Comparison of ENCODE assay signal across 25 cellular contexts in genomic region chr2:17068016-17068415, GRCh38.
"Had no signal": no experiment of that assay in that cellular context is flagged by ENCODE, and none has a peak within 500 bp of the region (broad histone marks: within the 10 kb centered on the region; RNA-seq: fewer than 3 reads in every experiment).

No MANE protein-coding gene starts in this region.

- H3K4me3 Mint-ChIP-seq: stimulated activated effector memory CD8-positive, alpha-beta T cell treated with anti-CD3 and anti-CD28 coated beads, Interleukin-12 subunit alpha, Interleukin-12 subunit beta, amount 100 ng/mL, for 72 hours; stimulated activated memory B cell treated with anti-CD40 and anti-IgM and Interleukin-4, amounts not matched to agents 10 μg/mL and 1 μg/mL and 100 μg/mL, for 72 hours; stimulated activated naive B cell treated with anti-CD40 and anti-IgM and Interleukin-4, amounts not matched to agents 10 μg/mL and 1 μg/mL and 100 μg/mL, for 72 hours; stimulated activated naive CD8-positive, alpha-beta T cell treated with anti-CD3 and anti-CD28 coated beads, Interleukin-15, amount 100 ng/mL, for 72 hours; stimulated activated naive CD8-positive, alpha-beta T cell treated with anti-CD3 and anti-CD28 coated beads, Interleukin-15, Interleukin-2, amounts not matched to agents 100 ng/mL and 50 ng/mL, for 24 hours; type B pancreatic cell had no signal

- H3K27me3 Mint-ChIP-seq: stimulated activated memory B cell treated with anti-CD40 and anti-IgM and Interleukin-4, amounts not matched to agents 10 μg/mL and 1 μg/mL and 100 μg/mL, for 72 hours; stimulated activated naive B cell treated with anti-CD40 and anti-IgM and Interleukin-4, amounts not matched to agents 10 μg/mL and 1 μg/mL and 100 μg/mL, for 72 hours; stimulated activated naive CD8-positive, alpha-beta T cell treated with anti-CD3 and anti-CD28 coated beads, Interleukin-15, amount 100 ng/mL, for 72 hours; stimulated activated naive CD8-positive, alpha-beta T cell treated with anti-CD3 and anti-CD28 coated beads, Interleukin-15, Interleukin-2, amounts not matched to agents 100 ng/mL and 50 ng/mL, for 24 hours; type B pancreatic cell had no signal

- DNase-seq: stimulated activated CD4-positive, alpha-beta T cell treated with anti-CD3 and anti-CD28 coated beads, Interleukin-2, amount 100 ng/mL, for 48 hours; stimulated activated CD4-positive, alpha-beta T cell treated with anti-CD3 and anti-CD28 coated beads, Interleukin-4, amount 100 ng/mL, for 1 hour; stimulated activated CD4-positive, alpha-beta T cell treated with anti-CD3 and anti-CD28 coated beads, Interleukin-4, amount 100 ng/mL, for 24 hours; stimulated activated CD4-positive, alpha-beta T cell treated with anti-CD3 and anti-CD28 coated beads, Interleukin-4, amount 100 ng/mL, for 4 hours; stimulated activated CD8-positive, alpha-beta memory T cell treated with anti-CD3 and anti-CD28 coated beads, Interleukin-4, amount 100 ng/mL, for 48 hours; stimulated activated naive B cell treated with anti-CD40 and anti-IgM and Interleukin-4, amounts not matched to agents 10 μg/mL and 1 μg/mL and 100 μg/mL, for 72 hours; stimulated activated naive CD4-positive, alpha-beta T cell; stimulated activated naive CD4-positive, alpha-beta T cell treated with Interleukin-2 at 50 U/mL for 16 hours; stimulated activated naive CD8-positive, alpha-beta T cell treated with anti-CD3 and anti-CD28 coated beads, Interleukin-15, amount 100 ng/mL, for 72 hours; stimulated activated naive CD8-positive, alpha-beta T cell treated with anti-CD3 and anti-CD28 coated beads, Interleukin-15, Interleukin-2, amounts not matched to agents 100 U/mL and 50 U/mL, for 24 hours; stomach; substantia nigra; testis; thyroid gland; tibial artery; transverse colon; trophoblast cell; upper lobe of left lung; upper lobe of right lung; uterus had no signal

- H3K36me3 Mint-ChIP-seq: stimulated activated effector memory CD8-positive, alpha-beta T cell treated with anti-CD3 and anti-CD28 coated beads, Interleukin-12 subunit alpha, Interleukin-12 subunit beta, amount 100 ng/mL, for 72 hours; stimulated activated memory B cell treated with anti-CD40 and anti-IgM and Interleukin-4, amounts not matched to agents 10 μg/mL and 1 μg/mL and 100 μg/mL, for 72 hours; stimulated activated naive B cell treated with anti-CD40 and anti-IgM and Interleukin-4, amounts not matched to agents 10 μg/mL and 1 μg/mL and 100 μg/mL, for 72 hours; type B pancreatic cell had no signal

- H3K4me1 Mint-ChIP-seq: stimulated activated effector memory CD8-positive, alpha-beta T cell treated with anti-CD3 and anti-CD28 coated beads, Interleukin-12 subunit alpha, Interleukin-12 subunit beta, amount 100 ng/mL, for 72 hours; stimulated activated memory B cell treated with anti-CD40 and anti-IgM and Interleukin-4, amounts not matched to agents 10 μg/mL and 1 μg/mL and 100 μg/mL, for 72 hours; stimulated activated naive B cell treated with anti-CD40 and anti-IgM and Interleukin-4, amounts not matched to agents 10 μg/mL and 1 μg/mL and 100 μg/mL, for 72 hours; stimulated activated naive CD8-positive, alpha-beta T cell treated with anti-CD3 and anti-CD28 coated beads, Interleukin-15, amount 100 ng/mL, for 72 hours had no signal

- H3K27ac Mint-ChIP-seq: stimulated activated effector memory CD8-positive, alpha-beta T cell treated with anti-CD3 and anti-CD28 coated beads, Interleukin-12 subunit alpha, Interleukin-12 subunit beta, amount 100 ng/mL, for 72 hours; stimulated activated memory B cell treated with anti-CD40 and anti-IgM and Interleukin-4, amounts not matched to agents 10 μg/mL and 1 μg/mL and 100 μg/mL, for 72 hours; stimulated activated naive B cell treated with anti-CD40 and anti-IgM and Interleukin-4, amounts not matched to agents 10 μg/mL and 1 μg/mL and 100 μg/mL, for 72 hours; stimulated activated naive CD8-positive, alpha-beta T cell treated with anti-CD3 and anti-CD28 coated beads, Interleukin-15, amount 100 ng/mL, for 72 hours; stimulated activated naive CD8-positive, alpha-beta T cell treated with anti-CD3 and anti-CD28 coated beads, Interleukin-15, Interleukin-2, amounts not matched to agents 100 ng/mL and 50 ng/mL, for 24 hours; type B pancreatic cell had no signal

- FAIRE-seq: urothelium cell line had no signal
